26 cellular contexts compared by ENCODE assay signal in genomic region chr2:196737046-196737445, GRCh38.
"Had no signal": no experiment of that assay in that cellular context is flagged by ENCODE, and none has a peak within 500 bp of the region (broad histone marks: within the 10 kb centered on the region; RNA-seq: fewer than 3 reads in every experiment).

No MANE protein-coding gene starts in this region.

- H3K27me3 ChIP-seq: stomach, suprapubic skin, testis, thyroid gland, tibial artery, tibial nerve, transverse colon, upper lobe of left lung, upper lobe of right lung, uterus, vagina had no signal

- DNase-seq: stimulated activated CD4-positive, alpha-beta T cell treated with anti-CD3 and anti-CD28 coated beads, Interleukin-2, amount 100 ng/mL, for 48 hours; stimulated activated CD4-positive, alpha-beta T cell treated with anti-CD3 and anti-CD28 coated beads, Interleukin-4, amount 100 ng/mL, for 1 hour; stimulated activated CD4-positive, alpha-beta T cell treated with anti-CD3 and anti-CD28 coated beads, Interleukin-4, amount 100 ng/mL, for 24 hours; stimulated activated CD4-positive, alpha-beta T cell treated with anti-CD3 and anti-CD28 coated beads, Interleukin-4, amount 100 ng/mL, for 4 hours; stimulated activated CD8-positive, alpha-beta memory T cell treated with anti-CD3 and anti-CD28 coated beads, Interleukin-4, amount 100 ng/mL, for 48 hours; stimulated activated naive B cell treated with anti-CD40 and anti-IgM and Interleukin-4, amounts not matched to agents 10 μg/mL and 1 μg/mL and 100 μg/mL, for 72 hours; stimulated activated naive CD4-positive, alpha-beta T cell; stimulated activated naive CD4-positive, alpha-beta T cell treated with Interleukin-2 at 50 U/mL for 16 hours; stimulated activated naive CD8-positive, alpha-beta T cell treated with anti-CD3 and anti-CD28 coated beads, Interleukin-15, amount 100 ng/mL, for 72 hours; stimulated activated naive CD8-positive, alpha-beta T cell treated with anti-CD3 and anti-CD28 coated beads, Interleukin-15, Interleukin-2, amounts not matched to agents 100 U/mL and 50 U/mL, for 24 hours; stomach; substantia nigra; testis; thyroid gland; tibial artery; transverse colon; upper lobe of left lung; upper lobe of right lung; uterus had no signal

- H3K4me3 ChIP-seq: stomach, suprapubic skin, testis, thoracic aorta, thyroid gland, tibial artery, tibial nerve, transverse colon, upper lobe of left lung, upper lobe of right lung, uterus, vagina had no signal

- H3K36me3 ChIP-seq: stomach, thoracic aorta, thyroid gland, tibial artery, tibial nerve, transverse colon, upper lobe of left lung, upper lobe of right lung, uterus, vagina had no signal

- H3K9me3 ChIP-seq: stomach, testis, thoracic aorta, thyroid gland, tibial artery, upper lobe of right lung, uterus, vagina had no signal

- FAIRE-seq: urothelium cell line had no signal

- H3K4me1 ChIP-seq: stomach, suprapubic skin, testis, thyroid gland, tibial artery, tibial nerve, transverse colon, upper lobe of left lung, upper lobe of right lung, uterus, vagina had no signal

- ATAC-seq: stimulated activated effector memory CD8-positive, alpha-beta T cell treated with anti-CD3 and anti-CD28 coated beads, Interleukin-12 subunit alpha, Interleukin-12 subunit beta, amount 100 ng/mL, for 72 hours; stimulated activated memory B cell treated with anti-CD40 and anti-IgM and Interleukin-4, amounts not matched to agents 10 μg/mL and 1 μg/mL and 100 μg/mL, for 72 hours; stimulated activated naive B cell treated with anti-CD40 and anti-IgM and Interleukin-4, amounts not matched to agents 10 μg/mL and 1 μg/mL and 100 μg/mL, for 72 hours; stimulated activated naive CD8-positive, alpha-beta T cell treated with anti-CD3 and anti-CD28 coated beads, Interleukin-15, amount 100 ng/mL, for 72 hours; stimulated activated naive CD8-positive, alpha-beta T cell treated with anti-CD3 and anti-CD28 coated beads, Interleukin-15, Interleukin-2, amounts not matched to agents 100 U/mL and 50 U/mL, for 24 hours; upper lobe of right lung had no signal

- H3K27ac ChIP-seq: stomach, suprapubic skin, testis, thoracic aorta, thyroid gland, tibial artery, tibial nerve, transverse colon, upper lobe of left lung, upper lobe of right lung, uterus, vagina had no signal
